8 cellular contexts compared by ENCODE assay signal in genomic region chr1:1775364-1776226, GRCh38. TPM values are rescaled to one million over a fixed set of nuclear protein-coding genes. Genes with fewer than 3 reads are reported as not detected.
DNase-seq lines count a peak whose midpoint lies in the region; ATAC-seq and TF ChIP-seq lines count a peak whose summit lies in the region.

No MANE protein-coding gene starts in this region.

- TF ChIP-seq EP300 in gastroesophageal sphincter (IDR thresholded peaks at IDR 0.05) (no peak), transverse colon (IDR thresholded peaks at IDR 0.05; ENCODE audit: low read depth) (no peak)

- H3K4me3 ChIP-seq in PC-3 (ENCODE audit: low read length) (peak overlapping the region; percentile 33; the same call in 1 of the 2 replicates), gastroesophageal sphincter (no peak overlapping the region), transverse colon (no peak overlapping the region), Caco-2 (ENCODE audit: low read depth, low read length) (no peak overlapping the region)

- H3K9me3 Mint-ChIP-seq in activated naive CD4-positive, alpha-beta T cell treated with anti-CD3 and anti-CD28 coated beads, Interleukin-2, amount 10 ng/mL, durations not matched to agents 7 days and 5 days: peaks cover 4% of the 10 kb centered on the region
- H3K9me3 Mint-ChIP-seq in activated naive CD4-positive, alpha-beta T cell treated with anti-CD3 and anti-CD28 coated beads, Interleukin-2, amount 50 U/mL, for 72 hours: peaks cover 0 to 4% of the 10 kb centered on the region in 2 donors
- no peaks in the 10 kb centered on the region for H3K9me3 Mint-ChIP-seq in Caco-2 (ENCODE audit: unreplicated experiment)

- H3K9ac ChIP-seq in PC-3 (ENCODE audit: low read length): no peak overlapping the region

- no peaks in the 10 kb centered on the region for H3K27me3 ChIP-seq in PC-3 (ENCODE audit: low read length)
- H3K27me3 ChIP-seq in gastroesophageal sphincter: no peaks in the 10 kb centered on the region
- H3K27me3 ChIP-seq in transverse colon: no peaks in the 10 kb centered on the region
- H3K27me3 ChIP-seq in Caco-2 (replicated peaks; ENCODE audit: control insufficient read depth, insufficient read depth, low read length): no peaks in the 10 kb centered on the region

- H3K79me2 ChIP-seq in PC-3 (ENCODE audit: low read length): peaks cover 74% of the 10 kb centered on the region

- H3K4me1 ChIP-seq in PC-3 (ENCODE audit: insufficient read depth, low read length) (peaks cover 31% of the 10 kb centered on the region), gastroesophageal sphincter (peaks cover 3 to 57% (median 26%) of the 10 kb centered on the region in 3 donors), transverse colon (peaks cover 31 to 52% (median 50%) of the 10 kb centered on the region in 4 donors), Caco-2 (peaks cover 20% of the 10 kb centered on the region)

- TF ChIP-seq POLR2A in gastroesophageal sphincter (IDR thresholded peaks at IDR 0.05): no peak
- no peak for TF ChIP-seq POLR2A in transverse colon (IDR thresholded peaks at IDR 0.05)
- TF ChIP-seq POLR2A in erythroblast (IDR thresholded peaks at IDR 0.05; ENCODE audit: low read length): no peak

- H2AFZ ChIP-seq in PC-3 (ENCODE audit: low read length): no peak overlapping the region

- TF ChIP-seq CTCF in PC-3 (conservative IDR thresholded peaks at IDR 0.05; ENCODE audit: low read depth, low read length) (0 out of 2 replicates have a peak, but pooled peaks have one; percentile 10), gastroesophageal sphincter (IDR thresholded peaks at IDR 0.05) (no peak), transverse colon (IDR thresholded peaks at IDR 0.05) (no peak), Caco-2 (IDR thresholded peaks at IDR 0.05; ENCODE audit: insufficient read depth in 1 of 2, low read depth in 1 of 2, low read length in 1 of 2, severe bottlenecking in 1 of 2, unreplicated experiment in 1 of 2) (no peak)

- no peaks in the 10 kb centered on the region for H3F3A ChIP-seq in PC-3 (ENCODE audit: low read length, unreplicated experiment)

- POLR2A ChIA-PET in PC-3 (lab: Charles Lee; ENCODE audit: unreplicated experiment) (no interaction called here), Caco-2 (lab: Charles Lee) (no interaction called here)

- H3K9me3 ChIP-seq in PC-3 (ENCODE audit: low read length) (peaks cover 6% of the 10 kb centered on the region), gastroesophageal sphincter (peaks cover 0 to 11% (median 0%) of the 10 kb centered on the region in 3 donors), transverse colon (peaks cover 4 to 5% of the 10 kb centered on the region in 2 donors), Caco-2 (peaks cover 9% of the 10 kb centered on the region; the same call in 1 of the 2 replicates)

- BruUV-seq in PC-3 (replicated peaks; lab: Mats Ljungman, UMichigan) (no TSS peak), Caco-2 (replicated peaks; lab: Mats Ljungman, UMichigan) (no TSS peak)

- peak overlapping the region; percentile 99 for H3K4me2 ChIP-seq in PC-3 (ENCODE audit: low read length)

- H3K36me3 ChIP-seq in PC-3 (ENCODE audit: low read depth, low read length): peaks cover 26% of the 10 kb centered on the region
- H3K36me3 ChIP-seq in gastroesophageal sphincter: peaks cover 0 to 27% of the 10 kb centered on the region in 2 donors
- peaks cover 0 to 18% (median 8%) of the 10 kb centered on the region in 4 donors for H3K36me3 ChIP-seq in transverse colon
- no peaks in the 10 kb centered on the region; the same call in 1 of the 2 replicates for H3K36me3 ChIP-seq in Caco-2 (ENCODE audit: control insufficient read depth, insufficient read depth, low read length)

- in situ Hi-C loops in transverse colon (cut with MboI; ENCODE audit: low pct_ligation_motif_present in 1 of 4, low pct_unique_long_range_greater_than_20kb in 1 of 4, low sequenced_read_pairs in 3 of 4): no loop called here

- peaks cover 23% of the 10 kb centered on the region for H3K36me3 Mint-ChIP-seq in activated naive CD4-positive, alpha-beta T cell treated with anti-CD3 and anti-CD28 coated beads, Interleukin-2, amount 10 ng/mL, durations not matched to agents 7 days and 5 days
- peaks cover 18 to 19% of the 10 kb centered on the region in 2 donors for H3K36me3 Mint-ChIP-seq in activated naive CD4-positive, alpha-beta T cell treated with anti-CD3 and anti-CD28 coated beads, Interleukin-2, amount 50 U/mL, for 72 hours
- peaks cover 40% of the 10 kb centered on the region for H3K36me3 Mint-ChIP-seq in Caco-2 (ENCODE audit: insufficient read depth, unreplicated experiment)

- H3K4me1 Mint-ChIP-seq in activated naive CD4-positive, alpha-beta T cell treated with anti-CD3 and anti-CD28 coated beads, Interleukin-2, amount 10 ng/mL, durations not matched to agents 7 days and 5 days: peaks cover 46% of the 10 kb centered on the region
- peaks cover 18% of the 10 kb centered on the region for H3K4me1 Mint-ChIP-seq in Caco-2 (ENCODE audit: low read depth, unreplicated experiment)

- H3K27ac ChIP-seq in PC-3 (ENCODE audit: low read length): no peak overlapping the region
- H3K27ac ChIP-seq in gastroesophageal sphincter: peak overlapping the region in 3 of 4 donors; percentile 22 to 98 (median 94)
- peak overlapping the region; percentile 91 to 97 (median 96) for H3K27ac ChIP-seq in transverse colon

- DNase-seq in activated naive CD4-positive, alpha-beta T cell treated with anti-CD3 and anti-CD28 coated beads, Interleukin-2, amount 10 ng/mL, durations not matched to agents 7 days and 5 days: no peak
- no peak for DNase-seq in activated naive CD4-positive, alpha-beta T cell treated with anti-CD3 and anti-CD28 coated beads, Interleukin-2, amount 50 U/mL, for 72 hours (ENCODE audit: low spot score in 2 of 2)
- DNase-seq in PC-3 (peak; percentile 9), transverse colon (no peak), Caco-2 (no peak), foreskin melanocyte (no peak), erythroblast (lab: John Stamatoyannopoulos, UW) (no peak)

- no peak for ATAC-seq in activated naive CD4-positive, alpha-beta T cell treated with anti-CD3 and anti-CD28 coated beads, Interleukin-2, amount 50 U/mL, for 72 hours
- ATAC-seq in PC-3: no peak
- ATAC-seq in gastroesophageal sphincter: no peak

- H3K4me3 Mint-ChIP-seq in activated naive CD4-positive, alpha-beta T cell treated with anti-CD3 and anti-CD28 coated beads, Interleukin-2, amount 10 ng/mL, durations not matched to agents 7 days and 5 days: no peak overlapping the region
- no peak overlapping the region for H3K4me3 Mint-ChIP-seq in Caco-2 (ENCODE audit: unreplicated experiment)

- H3K27me3 Mint-ChIP-seq in activated naive CD4-positive, alpha-beta T cell treated with anti-CD3 and anti-CD28 coated beads, Interleukin-2, amount 10 ng/mL, durations not matched to agents 7 days and 5 days: no peaks in the 10 kb centered on the region
- H3K27me3 Mint-ChIP-seq in Caco-2 (ENCODE audit: insufficient read depth, unreplicated experiment): no peaks in the 10 kb centered on the region

- peak overlapping the region; percentile 30 for H3K27ac Mint-ChIP-seq in activated naive CD4-positive, alpha-beta T cell treated with anti-CD3 and anti-CD28 coated beads, Interleukin-2, amount 10 ng/mL, durations not matched to agents 7 days and 5 days
- peak overlapping the region in 1 of 2 donors; percentile 78 for H3K27ac Mint-ChIP-seq in activated naive CD4-positive, alpha-beta T cell treated with anti-CD3 and anti-CD28 coated beads, Interleukin-2, amount 50 U/mL, for 72 hours
- no peak overlapping the region for H3K27ac Mint-ChIP-seq in Caco-2 (ENCODE audit: unreplicated experiment)

- intact Hi-C loops in PC-3 (cut with micrococcal nuclease): loop anchor here (2.0 kb wide), 1 partner anchor 13 kb away; no protein-coding TSS in a partner anchor
- intact Hi-C loops in transverse colon (cut with DNase I; ENCODE audit: low total_unique reads): no loop called here
- intact Hi-C loops in Caco-2 (cut with micrococcal nuclease; ENCODE audit: unreplicated experiment): loop anchor here (5.0 kb wide), 1 partner anchor 82 kb away; no protein-coding TSS in a partner anchor

- WGBS in gastroesophageal sphincter (ENCODE audit: low coverage in 1 of 2), 2 donors: 81% methylated on average over 11 of the region's 11 CpGs; no CpG with 5 or more reads in 1 of the 2 donors
- WGBS in transverse colon (ENCODE audit: low coverage in 1 of 2), 2 donors: 44 to 80% methylated on average over 2 to 11 of the region's 11 CpGs

- H4K20me1 ChIP-seq in PC-3 (ENCODE audit: low read length): peaks cover 22% of the 10 kb centered on the region

- H3K9me2 ChIP-seq in PC-3 (replicated peaks; ENCODE audit: low read length): no peaks in the 10 kb centered on the region

- CTCF ChIA-PET in activated naive CD4-positive, alpha-beta T cell treated with anti-CD3 and anti-CD28 coated beads, Interleukin-2, amount 10 ng/mL, durations not matched to agents 7 days and 5 days (lab: Charles Lee): no interaction called here
- CTCF ChIA-PET in PC-3 (lab: Charles Lee) (no interaction called here), Caco-2 (lab: Charles Lee) (interaction anchor here (0.7 kb wide), 1 partner anchor 13 kb away, joined by 3 read pairs; no protein-coding TSS in a partner anchor)

RNA-seq across cellular contexts. Expression of gene NADK, which starts 2.7 kb away (rescaled TPM):
- 10 to 100 TPM; 64.7 to 67.6 TPM for total RNA-seq in activated naive CD4-positive, alpha-beta T cell treated with anti-CD3 and anti-CD28 coated beads, Interleukin-2, amount 50 U/mL, for 72 hours
- total RNA-seq in PC-3 (2014; rRNA removed) (130 and 165 TPM in 2 replicates), gastroesophageal sphincter (10 to 100 TPM; 69.8 to 82.5 (median 73.8) TPM), transverse colon (100 to 1,000 TPM; 129 to 191 (median 152) TPM), Caco-2 (2022) (76.7 and 85.8 TPM in 2 replicates)

RNA-seq across cellular contexts. Expression of gene CDK11A, which starts 51.4 kb away (rescaled TPM):
- 100 to 1,000 TPM in 1 of 2 donors, 10 to 100 TPM in 1; 63.0 to 108 TPM for total RNA-seq in activated naive CD4-positive, alpha-beta T cell treated with anti-CD3 and anti-CD28 coated beads, Interleukin-2, amount 50 U/mL, for 72 hours
- total RNA-seq in PC-3 (2014; rRNA removed) (11.6 and 18.3 TPM in 2 replicates), gastroesophageal sphincter (10 to 100 TPM; 10.8 to 53.4 (median 23.8) TPM), transverse colon (100 to 1,000 TPM in 2 of 4 donors, 10 to 100 TPM in 2; 52.9 to 250 (median 161) TPM), Caco-2 (2022) (49.6 and 53.7 TPM in 2 replicates)
